12 cellular contexts compared by ENCODE assay signal in the genomic region with DNA sequence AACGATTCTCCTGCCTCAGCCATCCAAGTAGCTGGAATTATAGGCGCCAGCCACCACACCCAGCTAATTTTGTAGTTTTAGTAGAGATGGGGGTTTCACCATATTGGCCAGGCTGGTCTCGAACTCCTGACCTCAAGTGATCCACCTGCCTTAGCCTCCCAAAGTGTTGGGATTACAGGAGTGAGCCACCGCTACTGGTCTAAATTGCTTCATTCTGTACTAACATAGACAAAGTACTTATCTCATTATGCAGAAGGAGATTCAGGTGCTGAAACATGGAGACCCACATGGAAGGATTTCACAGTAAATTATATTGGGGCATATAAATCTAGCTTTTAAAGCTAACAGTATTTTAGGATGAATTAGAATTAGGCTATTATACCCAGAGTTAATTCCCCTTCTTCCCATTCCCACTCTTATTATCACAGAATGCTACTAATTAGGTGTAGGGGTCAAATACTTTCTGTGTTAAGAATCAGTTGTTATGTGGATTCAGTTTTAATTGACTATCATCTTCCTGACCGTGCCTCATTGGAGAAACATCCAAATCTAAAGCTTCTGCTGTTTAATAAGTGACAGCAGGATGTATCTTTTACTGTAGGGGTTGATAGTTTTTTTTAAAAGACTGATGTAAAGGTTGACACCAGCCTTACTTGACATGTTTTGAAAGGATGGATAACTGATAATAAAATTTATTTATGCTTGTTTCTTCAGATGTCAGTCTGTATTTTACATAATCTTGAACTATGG. TPM values are rescaled to one million over a fixed set of nuclear protein-coding genes. Genes with fewer than 3 reads are reported as not detected.
A peak's percentile ranks its signal among the peaks of the same experiment; 100 is the strongest.
DNase-seq lines count a peak whose midpoint lies in the region; ATAC-seq, FAIRE-seq and TF ChIP-seq lines count a peak whose summit lies in the region.
"Had no signal": no experiment of that assay in that cellular context is flagged by ENCODE, and none has a peak within 500 bp of the region (broad histone marks: within the 10 kb centered on the region; RNA-seq: fewer than 3 reads in every experiment).

No MANE protein-coding gene starts in this region.

- CTCF ChIA-PET in Caco-2 (lab: Charles Lee) (interaction anchor here (0.6 kb wide), 1 partner anchor 146 kb away, joined by 3 read pairs; no protein-coding TSS in a partner anchor), IMR-90 (lab: Yijun Ruan, JAX) (no interaction called here)

- H3K4me3 ChIP-seq in Caco-2 (ENCODE audit: low read depth, low read length), result no peak overlapping the region
- H3K4me3 ChIP-seq in IMR-90 (ENCODE audit: insufficient read depth, low read depth, low read length), result no peak overlapping the region
- H3K4me3 ChIP-seq in astrocyte (ENCODE audit: insufficient read depth, low read depth, low read length), result no peak overlapping the region

- H3K27ac Mint-ChIP-seq in Caco-2 (ENCODE audit: unreplicated experiment), result no peak overlapping the region
- H3K27ac Mint-ChIP-seq in astrocyte (ENCODE audit: unreplicated experiment), result no peak overlapping the region
- H3K27ac Mint-ChIP-seq in nephron progenitor cell, result no peak overlapping the region

- no peak overlapping the region for H3K4ac ChIP-seq in IMR-90 (ENCODE audit: low read depth, low read length)

- H4K8ac ChIP-seq in IMR-90 (ENCODE audit: low read depth in 2 of 2, low read length in 2 of 2), result no peak overlapping the region

- no peak overlapping the region for H4K91ac ChIP-seq in IMR-90 (ENCODE audit: insufficient read depth, low read depth, low read length)

- H3K79me2 ChIP-seq in astrocyte (ENCODE audit: insufficient read depth, low read length), result peaks cover 60% of the 10 kb centered on the region

- no peak overlapping the region for H2BK5ac ChIP-seq in IMR-90 (ENCODE audit: low read depth, low read length, poor library complexity, severe bottlenecking)

- no peak for ATAC-seq in IMR-90 (ENCODE audit: low read depth)

- BruUV-seq in Caco-2 (replicated peaks; lab: Mats Ljungman, UMichigan), result no TSS peak
- BruUV-seq in IMR-90 (replicated peaks; lab: Mats Ljungman, UMichigan), result no TSS peak

- no peak overlapping the region for H2BK20ac ChIP-seq in IMR-90 (ENCODE audit: low read depth, low read length)

- H3K9me3 ChIP-seq in Caco-2 (no peaks in the 10 kb centered on the region), IMR-90 (ENCODE audit: control insufficient read depth, insufficient read depth, low read length) (no peaks in the 10 kb centered on the region), astrocyte (ENCODE audit: insufficient read depth, low read depth, low read length) (no peaks in the 10 kb centered on the region)
- H3K9me3 ChIP-seq: spleen had no signal

- H3K4me1 Mint-ChIP-seq in Caco-2 (ENCODE audit: low read depth, unreplicated experiment), result peaks cover 11% of the 10 kb centered on the region
- H3K4me1 Mint-ChIP-seq in astrocyte (ENCODE audit: low read depth, unreplicated experiment), result peaks cover 16% of the 10 kb centered on the region
- peaks cover 14% of the 10 kb centered on the region for H3K4me1 Mint-ChIP-seq in nephron progenitor cell

- TF ChIP-seq RAD21 in IMR-90 (IDR thresholded peaks at IDR 0.05; ENCODE audit: low read length), result no peak

- no peak overlapping the region for H3K56ac ChIP-seq in IMR-90 (ENCODE audit: extremely low read depth, insufficient read depth, low read length)

- H4K20me1 ChIP-seq in IMR-90 (ENCODE audit: insufficient read depth, low read length) (no peaks in the 10 kb centered on the region), astrocyte (ENCODE audit: insufficient read depth, low read length) (peaks cover 15% of the 10 kb centered on the region)

- H3K36me3 ChIP-seq in Caco-2 (ENCODE audit: control insufficient read depth, insufficient read depth, low read length) (no peaks in the 10 kb centered on the region; the same call in 1 of the 2 replicates), IMR-90 (ENCODE audit: control insufficient read depth, insufficient read depth, low read length) (no peaks in the 10 kb centered on the region), astrocyte (ENCODE audit: insufficient read depth, low read length) (no peaks in the 10 kb centered on the region)
- H3K36me3 ChIP-seq: spleen had no signal

- H2AK9ac ChIP-seq in IMR-90 (replicated peaks; ENCODE audit: low read depth, low read length, poor library complexity), result no peak overlapping the region

- POLR2A ChIA-PET in Caco-2 (lab: Charles Lee), result interaction anchor here (2.3 kb wide), 1 partner anchor 12 kb away, joined by 14 read pairs; no protein-coding TSS in a partner anchor
- POLR2A ChIA-PET in IMR-90 (lab: Charles Lee; ENCODE audit: unreplicated experiment), result no interaction called here

- no peak overlapping the region for H2BK120ac ChIP-seq in IMR-90 (ENCODE audit: low read depth, low read length)

- no peak for FAIRE-seq in astrocyte (lab: Jason Lieb, UNC)
- FAIRE-seq: colon, H1 had no signal

- no peak for DNase-seq in Caco-2
- DNase-seq in IMR-90, result no peak
- DNase-seq in astrocyte (ENCODE audit: low read depth), result no peak
- DNase-seq in nephron progenitor cell, result no peak
- no peak for DNase-seq in SW 1271 (lab: John Stamatoyannopoulos, UW)
- DNase-seq in NCI-H1092 treated with DMSO at 0.1 percent for 48 hours (lab: John Stamatoyannopoulos, UW), result no peak
- DNase-seq in glomerular visceral epithelial cell (ENCODE audit: extremely low spot score), result no peak
- DNase-seq: MM.1S, NCI-H774, spleen had no signal

- H3K4me2 ChIP-seq in IMR-90 (ENCODE audit: low read depth, low read length) (no peak overlapping the region), astrocyte (ENCODE audit: low read length) (peak overlapping the region; percentile 17)

- TF ChIP-seq CTCF in Caco-2 (IDR thresholded peaks at IDR 0.05; ENCODE audit: insufficient read depth in 1 of 2, low read depth in 1 of 2, low read length in 1 of 2, severe bottlenecking in 1 of 2, unreplicated experiment in 1 of 2) (no peak), IMR-90 (conservative IDR thresholded peaks at IDR 0.05; ENCODE audit: low read depth, low read length) (no peak), astrocyte (IDR thresholded peaks at IDR 0.05; ENCODE audit: insufficient read depth, low read depth, low read length) (no peak), nephron progenitor cell (IDR thresholded peaks at IDR 0.05) (no peak)

- no peaks in the 10 kb centered on the region for H3K27me3 ChIP-seq in Caco-2 (replicated peaks; ENCODE audit: control insufficient read depth, insufficient read depth, low read length)
- no peaks in the 10 kb centered on the region for H3K27me3 ChIP-seq in IMR-90 (ENCODE audit: control insufficient read depth, insufficient read depth, low read length)
- H3K27me3 ChIP-seq in astrocyte (ENCODE audit: insufficient read depth, low read length), result no peaks in the 10 kb centered on the region
- H3K27me3 ChIP-seq: spleen had no signal

- H4K5ac ChIP-seq in IMR-90 (ENCODE audit: low read depth, low read length), result no peak overlapping the region

- WGBS in IMR-90 (ENCODE audit: extremely low coverage in 2 of 2, insufficient read length in 1 of 2), 2 experiments, result no CpG with 5 or more reads among the region's 5 CpGs

- H3K36me3 Mint-ChIP-seq in Caco-2 (ENCODE audit: insufficient read depth, unreplicated experiment) (peaks cover 18% of the 10 kb centered on the region), astrocyte (ENCODE audit: low read depth, unreplicated experiment) (peaks cover 2% of the 10 kb centered on the region), nephron progenitor cell (ENCODE audit: low read depth) (peaks cover 5% of the 10 kb centered on the region)

- in situ Hi-C loops in IMR-90 (cut with MboI; ENCODE audit: low sequenced_read_pairs), result no loop called here

- H2BK15ac ChIP-seq in IMR-90 (ENCODE audit: low read depth, low read length), result no peak overlapping the region

- peaks cover 15 to 55% of the 10 kb centered on the region in 2 experiments for H3K79me1 ChIP-seq in IMR-90 (ENCODE audit: low read depth in 1 of 2, low read length in 2 of 2)

- dilution Hi-C loops in IMR-90 (cut with HindIII; ENCODE audit: low sequenced_read_pairs, unreplicated experiment), result no loop called here

- no peak overlapping the region for H2AK5ac ChIP-seq in IMR-90 (ENCODE audit: low read depth, low read length)

- H3K4me3 Mint-ChIP-seq in Caco-2 (ENCODE audit: unreplicated experiment), result peak overlapping the region; percentile 92
- H3K4me3 Mint-ChIP-seq in astrocyte (ENCODE audit: unreplicated experiment), result peak overlapping the region; percentile 66
- peak overlapping the region; percentile 18 for H3K4me3 Mint-ChIP-seq in nephron progenitor cell

- no peaks in the 10 kb centered on the region for H3K9me3 Mint-ChIP-seq in Caco-2 (ENCODE audit: unreplicated experiment)
- no peaks in the 10 kb centered on the region for H3K9me3 Mint-ChIP-seq in astrocyte (ENCODE audit: unreplicated experiment)
- H3K9me3 Mint-ChIP-seq in nephron progenitor cell, result no peaks in the 10 kb centered on the region

- H3K27ac ChIP-seq in IMR-90 (ENCODE audit: insufficient read depth, low read length), result no peak overlapping the region
- H3K27ac ChIP-seq in astrocyte (ENCODE audit: low read depth, low read length), result no peak overlapping the region

- H2AFZ ChIP-seq in IMR-90 (replicated peaks; ENCODE audit: low read length, poor library complexity), result no peak overlapping the region
- H2AFZ ChIP-seq in astrocyte (ENCODE audit: low read depth, low read length), result no peak overlapping the region

- H3K18ac ChIP-seq in IMR-90 (ENCODE audit: low read depth, low read length), result no peak overlapping the region

- H3K14ac ChIP-seq in IMR-90 (replicated peaks; ENCODE audit: low read depth, low read length), result no peak overlapping the region

- H3K23ac ChIP-seq in IMR-90 (ENCODE audit: low read depth, low read length), result peak overlapping the region; percentile 26; the same call in 1 of the 2 replicates

- TF ChIP-seq POLR2A in IMR-90 (IDR thresholded peaks at IDR 0.05; ENCODE audit: low read depth, low read length), result no peak

- H3K9ac ChIP-seq in IMR-90 (ENCODE audit: low read depth, low read length), result no peak overlapping the region
- no peak overlapping the region for H3K9ac ChIP-seq in astrocyte (ENCODE audit: low read length)

- peaks cover 32% of the 10 kb centered on the region for H3K4me1 ChIP-seq in Caco-2
- H3K4me1 ChIP-seq in IMR-90 (ENCODE audit: control insufficient read depth, insufficient read depth, low read length), result no peaks in the 10 kb centered on the region; the same call in 1 of the 2 replicates
- peaks cover 14% of the 10 kb centered on the region for H3K4me1 ChIP-seq in astrocyte (ENCODE audit: insufficient read depth, low read length)

- H3K27me3 Mint-ChIP-seq in Caco-2 (ENCODE audit: insufficient read depth, unreplicated experiment) (no peaks in the 10 kb centered on the region), astrocyte (ENCODE audit: low read depth, unreplicated experiment) (no peaks in the 10 kb centered on the region), nephron progenitor cell (ENCODE audit: low read depth, poor library complexity) (no peaks in the 10 kb centered on the region)

- intact Hi-C loops in Caco-2 (cut with micrococcal nuclease; ENCODE audit: unreplicated experiment) (loop anchor here (5.0 kb wide), 1 partner anchor 34 kb away; no protein-coding TSS in a partner anchor), IMR-90 (cut with micrococcal nuclease) (no loop called here)

- peaks cover 8% of the 10 kb centered on the region for H3K9me1 ChIP-seq in IMR-90 (ENCODE audit: insufficient read depth, low read length)

RNA-seq across cellular contexts. Expression of a gene that starts 27.2 kb away (rescaled TPM):
- total RNA-seq in Caco-2 (2022) (96.4 and 105 TPM in 2 replicates), IMR-90 (2012; rRNA removed) (40.9 and 50.8 TPM in 2 replicates), astrocyte (58.3 and 62.0 TPM in 2 replicates)
- 24.0 and 30.6 TPM in 2 replicates for polyA plus RNA-seq in IMR-90 (2012; rRNA removed)
- 6.3 and 10.5 TPM in 2 replicates for polyA plus RNA-seq in IMR-90 (2012; cell fraction: cytosol; rRNA removed)
- polyA plus RNA-seq in IMR-90 (2012; cell fraction: nucleus; rRNA removed; ENCODE audit: low replicate concordance), result 2.0 and 9.9 TPM in 2 replicates

RNA-seq across cellular contexts. Expression of a gene that starts 27.6 kb away (rescaled TPM):
- 56.7 and 63.7 TPM in 2 replicates for total RNA-seq in Caco-2 (2022)
- total RNA-seq in IMR-90 (2012; rRNA removed), result 46.4 and 50.8 TPM in 2 replicates
- 21.6 and 26.6 TPM in 2 replicates for polyA plus RNA-seq in IMR-90 (2012; rRNA removed)
- 5.7 and 10.3 TPM in 2 replicates for polyA plus RNA-seq in IMR-90 (2012; cell fraction: cytosol; rRNA removed)
- polyA plus RNA-seq in IMR-90 (2012; cell fraction: nucleus; rRNA removed; ENCODE audit: low replicate concordance), result 3.2 and 22.1 TPM in 2 replicates
- total RNA-seq in astrocyte, result 45.9 and 50.0 TPM in 2 replicates

Comparison
In these comparisons a context has a peak if more than half of its experiments do, and no peak if none do; other contexts are left out.
1. H3K4me3 Mint-ChIP-seq: peak in every context shown above with its lines; median percentile 92 in Caco-2; 66 in astrocyte; 18 in nephron progenitor cell.